8 cellular contexts compared by ENCODE assay signal in the genomic region with DNA sequence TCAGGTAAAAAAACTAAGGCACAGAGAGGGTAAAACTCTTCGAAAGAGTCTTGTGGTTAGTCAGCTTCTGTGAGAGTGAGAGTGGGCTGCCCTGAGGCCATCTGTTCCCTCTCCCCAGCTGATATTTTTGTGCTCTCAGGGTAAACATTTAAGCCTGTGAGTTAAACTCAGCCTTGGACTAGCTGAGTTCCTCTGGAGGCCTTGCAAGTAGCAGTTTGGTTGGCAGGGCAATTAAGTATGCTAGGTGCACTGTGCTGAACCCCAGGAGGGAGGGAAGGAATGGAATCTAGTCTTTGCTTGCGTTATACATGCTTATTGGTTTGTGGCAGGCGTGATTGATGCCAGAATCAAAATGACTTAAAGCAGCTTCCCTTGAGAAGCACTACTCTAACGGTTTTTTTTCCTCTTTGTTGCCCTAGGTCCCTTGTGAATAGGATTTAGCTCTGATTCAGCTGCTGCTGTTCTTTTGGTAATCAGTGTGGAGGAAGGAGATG.
DNase-seq lines count a peak whose midpoint lies in the region; ATAC-seq, FAIRE-seq and TF ChIP-seq lines count a peak whose summit lies in the region.

No MANE protein-coding gene starts in this region.

- no peaks in the 10 kb centered on the region for H3K79me2 ChIP-seq in HepG2 (ENCODE audit: insufficient read depth, low read length)

- TF ChIP-seq POLR2A in HepG2 (IDR thresholded peaks at IDR 0.05; ENCODE audit: insufficient read depth in 1 of 2, low read depth in 2 of 2, low read length in 2 of 2) = no peak

- FAIRE-seq in HepG2 (lab: Jason Lieb, UNC) = no peak

- no peaks in the 10 kb centered on the region for H3K27me3 Mint-ChIP-seq in nephron (ENCODE audit: low read depth)

- H3K4me1 ChIP-seq in HEK293 (ENCODE audit: control insufficient read depth, insufficient read depth, low read length) (peaks cover 34% of the 10 kb centered on the region), HepG2 (ENCODE audit: insufficient read depth, low read length) (no peaks in the 10 kb centered on the region)

- no peaks in the 10 kb centered on the region for H3K9me3 Mint-ChIP-seq in nephron

- ATAC-seq in GM18519 (IDR thresholded peaks at IDR 0.05; ENCODE audit: low FRiP score, unreplicated experiment) = peak; percentile 35
- no peak for ATAC-seq in HepG2

- H3K4me3 ChIP-seq in HEK293 (ENCODE audit: low read depth, low read length) = no peak overlapping the region
- no peak overlapping the region for H3K4me3 ChIP-seq in dorsolateral prefrontal cortex
- H3K4me3 ChIP-seq in HepG2 (replicated peaks in 1 of 3; ENCODE audit: insufficient read depth in 1 of 3, low read depth in 2 of 3, low read length in 3 of 3) = no peak overlapping the region

- 0 out of 2 replicates have a peak overlapping the region, but pooled peaks have one; percentile 50 for H3K27ac ChIP-seq in HEK293 (ENCODE audit: extremely low read depth, low read depth, low read length)
- H3K27ac ChIP-seq in dorsolateral prefrontal cortex = no peak overlapping the region
- H3K27ac ChIP-seq in HepG2 (ENCODE audit: extremely low read length, insufficient read depth, low read length) = no peak overlapping the region

- peak; percentile 48 for DNase-seq in NCI-H1694 treated with DMSO at 0.1 percent for 48 hours (lab: John Stamatoyannopoulos, UW)
- DNase-seq in dorsolateral prefrontal cortex = no peak
- no peak for DNase-seq in activated effector memory CD4-positive, alpha-beta T cell treated with Interleukin-2 at 50 U/mL for 16 hours
- DNase-seq in NOMO-1 treated with DMSO at 0.1 percent for 48 hours (lab: John Stamatoyannopoulos, UW; ENCODE audit: unreplicated experiment) = no peak
- no peak for DNase-seq in HepG2 (ENCODE audit: low spot score)

- peaks cover 33% of the 10 kb centered on the region for H3K4me1 Mint-ChIP-seq in nephron

- H2AFZ ChIP-seq in HepG2 (ENCODE audit: low read length) = no peak overlapping the region

- CTCF ChIA-PET in HEK293 (lab: Yijun Ruan, JAX) (interaction anchor here (1.2 kb wide), 1 partner anchor 194 kb away, joined by 5 read pairs; no protein-coding TSS in a partner anchor), HepG2 (lab: Yijun Ruan, JAX; ENCODE audit: low intra/inter-chr PET ratio, low total read pairs) (no interaction called here)

- no peaks in the 10 kb centered on the region for H3K36me3 Mint-ChIP-seq in nephron (ENCODE audit: low read depth)

- TF ChIP-seq EP300 in HepG2 (IDR thresholded peaks at IDR 0.05; ENCODE audit: low read depth in 2 of 2, low read length in 2 of 2) (no peak), HepG2 (CRISPR knock-in tag; IDR thresholded peaks at IDR 0.05; ENCODE audit: borderline replicate concordance) (no peak)

- peak overlapping the region in 1 of 3 experiments; percentile 3 for H3K4me3 Mint-ChIP-seq in nephron

- H3K4me2 ChIP-seq in HepG2 (ENCODE audit: low read depth, low read length) = no peak overlapping the region

- peak overlapping the region in 2 of 3 experiments; percentile 26 to 72 for H3K27ac Mint-ChIP-seq in nephron

- WGBS in HepG2 (ENCODE audit: low lambda C conversion rate) = 0% methylated on average over 4 of the region's 4 CpGs

- H3K9me3 ChIP-seq in HEK293 (ENCODE audit: control insufficient read depth, insufficient read depth, low read depth, low read length) (no peaks in the 10 kb centered on the region), HepG2 (ENCODE audit: low read length) (no peaks in the 10 kb centered on the region)

- no peaks in the 10 kb centered on the region for H4K20me1 ChIP-seq in HepG2 (ENCODE audit: insufficient read depth, low read length)

- no peak for TF ChIP-seq CTCF in HEK293 (tag by site-specific recombination; IDR thresholded peaks at IDR 0.05)
- no peak for TF ChIP-seq CTCF in nephron (IDR thresholded peaks at IDR 0.05; ENCODE audit: unreplicated experiment in 3 of 3)
- TF ChIP-seq CTCF in dorsolateral prefrontal cortex (IDR thresholded peaks at IDR 0.05 in 54 of 56, conservative IDR thresholded peaks at IDR 0.05 in 2 of 56; ENCODE audit: low read depth in 1 of 56, partially characterized antibody in 56 of 56) = no peak
- no peak for TF ChIP-seq CTCF in HepG2 (CRISPR knock-in tag; IDR thresholded peaks at IDR 0.05)

- H3K36me3 ChIP-seq in HEK293 (ENCODE audit: control insufficient read depth in 2 of 2, insufficient read depth in 1 of 2, low read length in 2 of 2) (no peaks in the 10 kb centered on the region), HepG2 (replicated peaks in 1 of 2; ENCODE audit: control insufficient read depth in 1 of 2, insufficient read depth in 2 of 2, low read length in 2 of 2) (no peaks in the 10 kb centered on the region)

- BruUV-seq in HepG2 (replicated peaks; lab: Mats Ljungman, UMichigan) = no TSS peak

- no peak for TF ChIP-seq RAD21 in HepG2 (CRISPR knock-in tag; IDR thresholded peaks at IDR 0.05)

- in situ Hi-C loops in HepG2 (cut with HindIII; ENCODE audit: extremely low pct_ligation_motif_present, low pct_unique_long_range_greater_than_20kb) = no loop called here

- H3K27me3 ChIP-seq in dorsolateral prefrontal cortex (no peaks in the 10 kb centered on the region), HepG2 (ENCODE audit: control insufficient read depth in 1 of 2, insufficient read depth in 2 of 2, low read length in 2 of 2) (no peaks in the 10 kb centered on the region)

- intact Hi-C loops in dorsolateral prefrontal cortex (cut with DNase I) = no loop called here
- intact Hi-C loops in HepG2 (cut with micrococcal nuclease; ENCODE audit: unreplicated experiment) = no loop called here

- no peak overlapping the region for H3K9ac ChIP-seq in HepG2 (ENCODE audit: insufficient read depth, low read depth, low read length)

- POLR2A ChIA-PET in HEK293 (lab: Yijun Ruan, JAX) (no interaction called here), HepG2 (lab: Yijun Ruan, JAX) (no interaction called here)

TF ChIP-seq in HEK293, 187 proteins besides CTCF, POLR2A, EP300 and RAD21 (continues in another document):
- TF ChIP-seq ZSCAN16 (tag by site-specific recombination; IDR thresholded peaks at IDR 0.05) (no peak), OSR2 (tag by site-specific recombination; IDR thresholded peaks at IDR 0.05) (peak; percentile 87), SP2 (tag by site-specific recombination; IDR thresholded peaks at IDR 0.05) (peak; percentile 41; the same call in 1 of the 2 replicates), ZNF341 (tag by site-specific recombination; IDR thresholded peaks at IDR 0.05; ENCODE audit: low read depth) (0 out of 2 replicates have a peak, but pooled peaks have one; percentile 11), ZBTB48 (tag by site-specific recombination; IDR thresholded peaks at IDR 0.05) (peak; percentile 32; the same call in 1 of the 2 replicates)
- TF ChIP-seq, protein P1, sequence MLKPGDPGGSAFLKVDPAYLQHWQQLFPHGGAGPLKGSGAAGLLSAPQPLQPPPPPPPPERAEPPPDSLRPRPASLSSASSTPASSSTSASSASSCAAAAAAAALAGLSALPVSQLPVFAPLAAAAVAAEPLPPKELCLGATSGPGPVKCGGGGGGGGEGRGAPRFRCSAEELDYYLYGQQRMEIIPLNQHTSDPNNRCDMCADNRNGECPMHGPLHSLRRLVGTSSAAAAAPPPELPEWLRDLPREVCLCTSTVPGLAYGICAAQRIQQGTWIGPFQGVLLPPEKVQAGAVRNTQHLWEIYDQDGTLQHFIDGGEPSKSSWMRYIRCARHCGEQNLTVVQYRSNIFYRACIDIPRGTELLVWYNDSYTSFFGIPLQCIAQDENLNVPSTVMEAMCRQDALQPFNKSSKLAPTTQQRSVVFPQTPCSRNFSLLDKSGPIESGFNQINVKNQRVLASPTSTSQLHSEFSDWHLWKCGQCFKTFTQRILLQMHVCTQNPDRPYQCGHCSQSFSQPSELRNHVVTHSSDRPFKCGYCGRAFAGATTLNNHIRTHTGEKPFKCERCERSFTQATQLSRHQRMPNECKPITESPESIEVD (tag by site-specific recombination; IDR thresholded peaks at IDR 0.05) = peak; percentile 90

TF ChIP-seq in HepG2, 621 proteins besides CTCF, POLR2A, EP300 and RAD21:
- TF ChIP-seq XBP1 (CRISPR knock-in tag; IDR thresholded peaks at IDR 0.05) (no peak), ZNF619 (CRISPR knock-in tag; IDR thresholded peaks at IDR 0.05) (no peak), TP53 (CRISPR knock-in tag; conservative IDR thresholded peaks at IDR 0.05) (no peak), MED1 (CRISPR knock-in tag; IDR thresholded peaks at IDR 0.05) (no peak), SRF (IDR thresholded peaks at IDR 0.05; ENCODE audit: low read depth, low read length) (no peak), CEBPG (CRISPR knock-in tag; IDR thresholded peaks at IDR 0.05) (no peak), ZBTB21 (CRISPR knock-in tag; IDR thresholded peaks at IDR 0.05) (no peak), KDM5A (IDR thresholded peaks at IDR 0.05; ENCODE audit: borderline replicate concordance, low read length) (no peak)
